31 cellular contexts compared by ENCODE assay signal in genomic region chr2:214246417-214246816, GRCh38.
"Had no signal": no experiment of that assay in that cellular context is flagged by ENCODE, and none has a peak within 500 bp of the region (broad histone marks: within the 10 kb centered on the region; RNA-seq: fewer than 3 reads in every experiment).

No MANE protein-coding gene starts in this region.

- H3K36me3 ChIP-seq: adrenal gland, colonic mucosa had no signal

- H3K27ac Mint-ChIP-seq: activated CD4-positive, alpha-beta memory T cell treated with anti-CD3 and anti-CD28 coated beads for 36 hours; activated CD4-positive, alpha-beta T cell treated with anti-CD3 and anti-CD28 coated beads for 36 hours; activated CD4-positive, alpha-beta T cell treated with anti-CD3 and anti-CD28 coated beads, Interleukin-2, amount 10 ng/mL, durations not matched to agents 24 days and 14 days; activated CD8-positive, alpha-beta memory T cell treated with anti-CD3 and anti-CD28 coated beads, Interleukin-2, amount 10 ng/mL, durations not matched to agents 7 days and 5 days; activated CD8-positive, alpha-beta T cell treated with anti-CD3 and anti-CD28 coated beads, Interleukin-2, amount 10 ng/mL, durations not matched to agents 7 days and 5 days; activated naive CD4-positive, alpha-beta T cell treated with anti-CD3 and anti-CD28 coated beads for 36 hours; activated naive CD4-positive, alpha-beta T cell treated with anti-CD3 and anti-CD28 coated beads, Interleukin-2, amount 50 U/mL, for 24 hours; activated naive CD8-positive, alpha-beta T cell treated with anti-CD3 and anti-CD28 coated beads for 36 hours; activated naive CD8-positive, alpha-beta T cell treated with anti-CD3 and anti-CD28 coated beads, Interleukin-2, amount 50 U/mL, for 24 hours; activated T-helper 1 cell treated with anti-CD3 and anti-CD28 coated beads, Interleukin-12 subunit alpha, Interleukin-12 subunit beta, Interleukin-2, Interleukin-4 antibody, amounts not matched to agents 30 ng/mL and 10 ng/mL and 1 ng/mL, durations not matched to agents 14 hours and 24 hours and 36 hours; activated T-helper 2 cell treated with anti-CD3 and anti-CD28 coated beads, Interferon-gamma antibody, Interleukin-2, Interleukin-4, amounts not matched to agents 10 μg/mL and 5 μg/mL and 100 μg/mL, durations not matched to agents 14 hours and 24 hours and 36 hours had no signal

- ATAC-seq: activated CD4-positive, alpha-beta T cell treated with anti-CD3 and anti-CD28 coated beads for 36 hours; activated CD8-positive, alpha-beta memory T cell treated with anti-CD3 and anti-CD28 coated beads, Interleukin-2, amount 10 ng/mL, durations not matched to agents 7 days and 5 days; activated CD8-positive, alpha-beta T cell treated with anti-CD3 and anti-CD28 coated beads, Interleukin-2, amount 10 ng/mL, durations not matched to agents 7 days and 5 days; activated naive CD8-positive, alpha-beta T cell treated with anti-CD3 and anti-CD28 coated beads, Interleukin-2, amount 50 U/mL, for 24 hours; body of pancreas; esophagus mucosa had no signal

- H3K4me3 ChIP-seq: adrenal gland, body of pancreas, colonic mucosa had no signal

- H3K9me3 ChIP-seq: adrenal gland, body of pancreas, colonic mucosa had no signal

- H3K27me3 ChIP-seq: adrenal gland, body of pancreas, colonic mucosa had no signal

- H3K36me3 Mint-ChIP-seq: activated CD4-positive, alpha-beta memory T cell treated with anti-CD3 and anti-CD28 coated beads for 36 hours; activated CD8-positive, alpha-beta memory T cell treated with anti-CD3 and anti-CD28 coated beads, Interleukin-2, amount 10 ng/mL, durations not matched to agents 7 days and 5 days; activated naive CD4-positive, alpha-beta T cell treated with anti-CD3 and anti-CD28 coated beads, Interleukin-2, amount 50 U/mL, for 24 hours; activated naive CD8-positive, alpha-beta T cell treated with anti-CD3 and anti-CD28 coated beads for 36 hours had no signal

- DNase-seq: activated CD4-positive, alpha-beta memory T cell treated with anti-CD3 and anti-CD28 coated beads for 36 hours; activated CD4-positive, alpha-beta T cell treated with anti-CD3 and anti-CD28 coated beads for 36 hours; activated CD4-positive, alpha-beta T cell treated with anti-CD3 and anti-CD28 coated beads, Interleukin-2, amount 10 ng/mL, durations not matched to agents 24 days and 14 days; activated CD4-positive, CD25-positive, alpha-beta regulatory T cell; activated CD4-positive, CD25-positive, alpha-beta regulatory T cell treated with anti-CD3 and anti-CD28 coated beads, Interleukin-2, amount 50 U/mL, for 72 hours; activated CD8-positive, alpha-beta memory T cell treated with anti-CD3 and anti-CD28 coated beads, Interleukin-2, amount 10 ng/mL, durations not matched to agents 7 days and 5 days; activated CD8-positive, alpha-beta memory T cell treated with anti-CD3 and anti-CD28 coated beads, Interleukin-2, amount 50 U/mL, for 4 hours; activated CD8-positive, alpha-beta T cell treated with anti-CD3 and anti-CD28 coated beads, Interleukin-2, amount 10 ng/mL, durations not matched to agents 7 days and 5 days; activated effector memory CD4-positive, alpha-beta T cell treated with anti-CD3 and anti-CD28 coated beads, Interleukin-2, amount 50 U/mL, for 16 hours; activated naive CD4-positive, alpha-beta T cell treated with anti-CD3 and anti-CD28 coated beads for 36 hours; activated naive CD8-positive, alpha-beta T cell treated with anti-CD3 and anti-CD28 coated beads for 36 hours; activated naive CD8-positive, alpha-beta T cell treated with anti-CD3 and anti-CD28 coated beads, Interleukin-2, amount 50 U/mL, for 24 hours; activated T-cell treated with anti-CD3 and anti-CD28 coated beads, Interleukin-2, amount 50 U/mL, for 1 hour; activated T-cell treated with anti-CD3 and anti-CD28 coated beads, Interleukin-2, amount 50 U/mL, for 48 hours; adrenal gland; amygdala; aorta; body of pancreas; caudate nucleus; cerebellar nuclear complex; colonic mucosa; effector CD8-positive, alpha-beta T cell; foreskin fibroblast; head of caudate nucleus; hippocampal formation; T-helper 2 cell had no signal

- H3K9me3 Mint-ChIP-seq: activated CD4-positive, alpha-beta memory T cell treated with anti-CD3 and anti-CD28 coated beads for 36 hours; activated CD4-positive, alpha-beta T cell treated with anti-CD3 and anti-CD28 coated beads, Interleukin-2, amount 10 ng/mL, durations not matched to agents 24 days and 14 days; activated naive CD4-positive, alpha-beta T cell treated with anti-CD3 and anti-CD28 coated beads for 36 hours; activated naive CD4-positive, alpha-beta T cell treated with anti-CD3 and anti-CD28 coated beads, Interleukin-2, amount 50 U/mL, for 24 hours; activated naive CD8-positive, alpha-beta T cell treated with anti-CD3 and anti-CD28 coated beads for 36 hours; activated T-helper 1 cell treated with anti-CD3 and anti-CD28 coated beads, Interleukin-12 subunit alpha, Interleukin-12 subunit beta, Interleukin-2, Interleukin-4 antibody, amounts not matched to agents 30 ng/mL and 10 ng/mL and 1 ng/mL, durations not matched to agents 14 hours and 24 hours and 36 hours; activated T-helper 2 cell treated with anti-CD3 and anti-CD28 coated beads, Interferon-gamma antibody, Interleukin-2, Interleukin-4, amounts not matched to agents 10 μg/mL and 5 μg/mL and 100 μg/mL, durations not matched to agents 14 hours and 24 hours and 36 hours had no signal

- H3K4me1 Mint-ChIP-seq: activated CD4-positive, alpha-beta T cell treated with anti-CD3 and anti-CD28 coated beads for 36 hours; activated CD4-positive, alpha-beta T cell treated with anti-CD3 and anti-CD28 coated beads, Interleukin-2, amount 10 ng/mL, durations not matched to agents 24 days and 14 days; activated CD8-positive, alpha-beta memory T cell treated with anti-CD3 and anti-CD28 coated beads, Interleukin-2, amount 10 ng/mL, durations not matched to agents 7 days and 5 days; activated naive CD4-positive, alpha-beta T cell treated with anti-CD3 and anti-CD28 coated beads, Interleukin-2, amount 50 U/mL, for 24 hours; activated naive CD8-positive, alpha-beta T cell treated with anti-CD3 and anti-CD28 coated beads for 36 hours; activated naive CD8-positive, alpha-beta T cell treated with anti-CD3 and anti-CD28 coated beads, Interleukin-2, amount 50 U/mL, for 24 hours had no signal

- H3K4me1 ChIP-seq: adrenal gland, body of pancreas, colonic mucosa had no signal

- H3K27ac ChIP-seq: adrenal gland, body of pancreas, colonic mucosa, VCaP had no signal

- H3K27me3 Mint-ChIP-seq: activated CD4-positive, alpha-beta memory T cell treated with anti-CD3 and anti-CD28 coated beads for 36 hours; activated CD4-positive, alpha-beta T cell treated with anti-CD3 and anti-CD28 coated beads for 36 hours; activated CD4-positive, alpha-beta T cell treated with anti-CD3 and anti-CD28 coated beads, Interleukin-2, amount 10 ng/mL, durations not matched to agents 24 days and 14 days; activated CD8-positive, alpha-beta memory T cell treated with anti-CD3 and anti-CD28 coated beads, Interleukin-2, amount 10 ng/mL, durations not matched to agents 7 days and 5 days; activated naive CD4-positive, alpha-beta T cell treated with anti-CD3 and anti-CD28 coated beads, Interleukin-2, amount 50 U/mL, for 24 hours; activated naive CD8-positive, alpha-beta T cell treated with anti-CD3 and anti-CD28 coated beads for 36 hours; activated naive CD8-positive, alpha-beta T cell treated with anti-CD3 and anti-CD28 coated beads, Interleukin-2, amount 50 U/mL, for 24 hours had no signal

- H3K4me3 Mint-ChIP-seq: activated CD4-positive, alpha-beta memory T cell treated with anti-CD3 and anti-CD28 coated beads for 36 hours; activated CD4-positive, alpha-beta T cell treated with anti-CD3 and anti-CD28 coated beads for 36 hours; activated CD4-positive, alpha-beta T cell treated with anti-CD3 and anti-CD28 coated beads, Interleukin-2, amount 10 ng/mL, durations not matched to agents 24 days and 14 days; activated CD8-positive, alpha-beta memory T cell treated with anti-CD3 and anti-CD28 coated beads, Interleukin-2, amount 10 ng/mL, durations not matched to agents 7 days and 5 days; activated CD8-positive, alpha-beta T cell treated with anti-CD3 and anti-CD28 coated beads, Interleukin-2, amount 10 ng/mL, durations not matched to agents 7 days and 5 days; activated naive CD4-positive, alpha-beta T cell treated with anti-CD3 and anti-CD28 coated beads for 36 hours; activated naive CD4-positive, alpha-beta T cell treated with anti-CD3 and anti-CD28 coated beads, Interleukin-2, amount 50 U/mL, for 24 hours; activated naive CD8-positive, alpha-beta T cell treated with anti-CD3 and anti-CD28 coated beads for 36 hours; activated naive CD8-positive, alpha-beta T cell treated with anti-CD3 and anti-CD28 coated beads, Interleukin-2, amount 50 U/mL, for 24 hours; activated T-helper 1 cell treated with anti-CD3 and anti-CD28 coated beads, Interleukin-12 subunit alpha, Interleukin-12 subunit beta, Interleukin-2, Interleukin-4 antibody, amounts not matched to agents 30 ng/mL and 10 ng/mL and 1 ng/mL, durations not matched to agents 14 hours and 24 hours and 36 hours had no signal
